20 cellular contexts compared by ENCODE assay signal in genomic region chr3:10332481-10333358, GRCh38. TPM values are rescaled to one million over a fixed set of nuclear protein-coding genes. Genes with fewer than 3 reads are reported as not detected.
DNase-seq lines count a peak whose midpoint lies in the region; ATAC-seq and TF ChIP-seq lines count a peak whose summit lies in the region.
"Had no signal": no experiment of that assay in that cellular context is flagged by ENCODE, and none has a peak within 500 bp of the region (broad histone marks: within the 10 kb centered on the region; RNA-seq: fewer than 3 reads in every experiment).

No MANE protein-coding gene starts in this region.

- H3K27me3 ChIP-seq in DND-41 (ENCODE audit: insufficient read depth, low read length, poor library complexity): peaks cover 6% of the 10 kb centered on the region
- no peaks in the 10 kb centered on the region for H3K27me3 ChIP-seq in Loucy (ENCODE audit: insufficient read depth, low read length, poor library complexity, severe bottlenecking)
- H3K27me3 ChIP-seq in gastroesophageal sphincter: peaks cover 56% of the 10 kb centered on the region

- H3K27ac Mint-ChIP-seq in chondrocyte (ENCODE audit: unreplicated experiment) (no peak overlapping the region), T-helper 17 cell (no peak overlapping the region)
- H3K27ac Mint-ChIP-seq: CD4-positive, alpha-beta memory T cell had no signal

- no peak for TF ChIP-seq CTCF in DND-41 (IDR thresholded peaks at IDR 0.05; ENCODE audit: borderline replicate concordance, extremely low read depth, low read length, poor library complexity, severe bottlenecking)
- TF ChIP-seq CTCF in Loucy (conservative IDR thresholded peaks at IDR 0.05; ENCODE audit: low read length): no peak
- no peak for TF ChIP-seq CTCF in chondrocyte (IDR thresholded peaks at IDR 0.05)
- TF ChIP-seq CTCF in gastroesophageal sphincter (IDR thresholded peaks at IDR 0.05): no peak

- no peaks in the 10 kb centered on the region for H3K4me1 Mint-ChIP-seq in chondrocyte (ENCODE audit: low read depth)
- H3K4me1 Mint-ChIP-seq in T-helper 17 cell: peaks cover 13% of the 10 kb centered on the region

- H3K79me2 ChIP-seq in DND-41 (ENCODE audit: insufficient read depth, low read length): no peaks in the 10 kb centered on the region
- no peaks in the 10 kb centered on the region for H3K79me2 ChIP-seq in Loucy (ENCODE audit: insufficient read depth, low read length)

- TF ChIP-seq EP300 in gastroesophageal sphincter (IDR thresholded peaks at IDR 0.05): no peak

- DNase-seq in DND-41 (peak; percentile 13), chondrocyte (ENCODE audit: low spot score) (peak; percentile 69), posterior vena cava (ENCODE audit: low spot score) (peak; percentile 61), T-helper 17 cell (no peak), DMS79 (lab: John Stamatoyannopoulos, UW) (no peak)
- DNase-seq in NK-92 treated with Interleukin-12 subunit alpha and Interleukin-12 subunit beta, amount 100 ng/mL, for 24 hours (lab: John Stamatoyannopoulos, UW): no peak
- DNase-seq: Calu3; CD4-positive, alpha-beta memory T cell; GF-D8; Kasumi-1; NCI-H1105; NCI-H1694; NCI-H510A treated with DMSO at 0.1 percent for 48 hours; NCI-H82; PC-9 had no signal

- no peak overlapping the region for H2AFZ ChIP-seq in DND-41 (ENCODE audit: low read depth, low read length)
- H2AFZ ChIP-seq in Loucy (ENCODE audit: low read length): no peak overlapping the region
- H2AFZ ChIP-seq: GM23338, PC-9 had no signal

- ATAC-seq in DND-41 (ENCODE audit: insufficient read depth, low read depth) (no peak), gastroesophageal sphincter (no peak), T-helper 17 cell (no peak)
- ATAC-seq: GM23338 had no signal

- H3K4me3 Mint-ChIP-seq in chondrocyte (ENCODE audit: unreplicated experiment): no peak overlapping the region
- no peak overlapping the region for H3K4me3 Mint-ChIP-seq in T-helper 17 cell
- H3K4me3 Mint-ChIP-seq: CD4-positive, alpha-beta memory T cell; GM23338 had no signal

- H3K4me3 ChIP-seq in DND-41 (ENCODE audit: low read depth in 1 of 2, low read length in 2 of 2): no peak overlapping the region
- H3K4me3 ChIP-seq in Loucy (ENCODE audit: low read length, poor library complexity, severe bottlenecking): no peak overlapping the region
- no peak overlapping the region for H3K4me3 ChIP-seq in gastroesophageal sphincter
- H3K4me3 ChIP-seq: GM23338, PC-9, SK-N-MC had no signal

- no peak overlapping the region for H3K9ac ChIP-seq in DND-41 (ENCODE audit: low read depth, low read length)
- no peak overlapping the region for H3K9ac ChIP-seq in Loucy (ENCODE audit: low read depth, low read length, poor library complexity, severe bottlenecking)

- H3K27me3 Mint-ChIP-seq in chondrocyte (ENCODE audit: low read depth) (peaks cover 57% of the 10 kb centered on the region), T-helper 17 cell (peaks cover 42% of the 10 kb centered on the region)

- H3K9me3 Mint-ChIP-seq in chondrocyte (ENCODE audit: low read depth): no peaks in the 10 kb centered on the region
- H3K9me3 Mint-ChIP-seq: GM23338 had no signal

- H3K36me3 Mint-ChIP-seq in chondrocyte (ENCODE audit: low read depth) (no peaks in the 10 kb centered on the region), T-helper 17 cell (ENCODE audit: low read depth) (peaks cover 4% of the 10 kb centered on the region)
- H3K36me3 Mint-ChIP-seq: CD4-positive, alpha-beta memory T cell had no signal

- H3K9me3 ChIP-seq in DND-41 (ENCODE audit: insufficient read depth, low read length, severe bottlenecking) (no peaks in the 10 kb centered on the region), Loucy (ENCODE audit: insufficient read depth, low read depth, low read length) (no peaks in the 10 kb centered on the region), gastroesophageal sphincter (no peaks in the 10 kb centered on the region), T-helper 17 cell (ENCODE audit: control insufficient read depth, low read length, poor library complexity, severe bottlenecking) (no peaks in the 10 kb centered on the region)

- no peaks in the 10 kb centered on the region for H3K9me2 ChIP-seq in Loucy (replicated peaks; ENCODE audit: low read depth, low read length)

- H3K27ac ChIP-seq in DND-41 (ENCODE audit: low read length): no peak overlapping the region
- H3K27ac ChIP-seq in gastroesophageal sphincter: no peak overlapping the region
- H3K27ac ChIP-seq: PC-9, SK-N-MC had no signal

- H3K4me1 ChIP-seq in DND-41 (ENCODE audit: insufficient read depth, low read length) (no peaks in the 10 kb centered on the region), Loucy (ENCODE audit: insufficient read depth, low read length, poor library complexity, severe bottlenecking) (peaks cover 7% of the 10 kb centered on the region), gastroesophageal sphincter (no peaks in the 10 kb centered on the region)

- no peaks in the 10 kb centered on the region for H3F3A ChIP-seq in Loucy (ENCODE audit: low read depth)

- intact Hi-C loops in posterior vena cava (cut with DNase I): no loop called here

- H3K36me3 ChIP-seq in DND-41 (ENCODE audit: insufficient read depth, low read length) (no peaks in the 10 kb centered on the region), Loucy (ENCODE audit: insufficient read depth, low read length) (no peaks in the 10 kb centered on the region), gastroesophageal sphincter (no peaks in the 10 kb centered on the region)

- no peaks in the 10 kb centered on the region; the same call in 1 of the 2 replicates for H4K20me1 ChIP-seq in DND-41 (ENCODE audit: insufficient read depth, low read length)
- H4K20me1 ChIP-seq in Loucy (ENCODE audit: insufficient read depth, low read length, poor library complexity, severe bottlenecking): no peaks in the 10 kb centered on the region

- 82 to 84% methylated on average over 4 to 7 of the region's 21 CpGs for WGBS in gastroesophageal sphincter (ENCODE audit: low coverage in 1 of 2), 2 donors

- no peak overlapping the region for H3K4me2 ChIP-seq in DND-41 (ENCODE audit: insufficient read depth, low read length)
- peak overlapping the region; percentile 1 for H3K4me2 ChIP-seq in Loucy (ENCODE audit: low read depth, low read length, poor library complexity, severe bottlenecking)
- H3K4me2 ChIP-seq: GM23338, PC-9 had no signal

- no peak for TF ChIP-seq POLR2A in gastroesophageal sphincter (IDR thresholded peaks at IDR 0.05)

RNA-seq across cellular contexts. Expression of gene SEC13, which starts 11.8 kb away (rescaled TPM):
- total RNA-seq in chondrocyte: 197 to 243 TPM (median 198 TPM) in 3 replicates
- total RNA-seq in posterior vena cava: 10 to 100 TPM; 85.9 to 86.3 TPM
- 10 to 100 TPM; 58.5 to 85.9 (median 76.9) TPM for total RNA-seq in gastroesophageal sphincter
- total RNA-seq in T-helper 17 cell: 10 to 100 TPM; 87.0 to 88.0 TPM

RNA-seq across cellular contexts. Expression of gene GHRL, which starts 40.0 kb away (rescaled TPM):
- total RNA-seq in chondrocyte (not detected in 3 replicates), posterior vena cava (1 to 10 TPM; 1.0 to 1.2 TPM), gastroesophageal sphincter (1 to 10 TPM in 1 of 4 donors, under 1 TPM in 1, not detected in 2; 0.47 to 3.2 TPM), T-helper 17 cell (under 1 TPM; 0.73 to 0.85 TPM)
- total RNA-seq: Daoy, GM23338, PC-9 had no signal

Comparison
In these comparisons a context has a peak if more than half of its experiments do, and no peak if none do; other contexts are left out.
1. DNase-seq: peak in DND-41 (single experiment), chondrocyte (single experiment) and posterior vena cava (single experiment); none in NK-92 treated with Interleukin-12 subunit alpha and Interleukin-12 subunit beta, amount 100 ng/mL, for 24 hours (single experiment), T-helper 17 cell (0 of 3) and DMS79 (single experiment).